In genomic region chr13:93721483-93721882, GRCh38 we compare ENCODE assay signal across 17 cellular contexts.
"Had no signal": no experiment of that assay in that cellular context is flagged by ENCODE, and none has a peak within 500 bp of the region (broad histone marks: within the 10 kb centered on the region; RNA-seq: fewer than 3 reads in every experiment).

No MANE protein-coding gene starts in this region.

- H3K27ac ChIP-seq: foreskin keratinocyte, hepatocyte, neural progenitor cell, pancreas had no signal

- DNase-seq: dermis blood vessel endothelial cell; erythroblast; foreskin keratinocyte; left colon; left ventricle myocardium superior; mesenchymal stem cell; midbrain; nucleus accumbens; pancreas; right cardiac atrium; stimulated activated CD4-positive, alpha-beta T cell treated with anti-CD3 and anti-CD28 coated beads, Interleukin-2, amount 100 ng/mL, for 48 hours; stimulated activated naive CD4-positive, alpha-beta T cell treated with Interleukin-2 at 50 U/mL for 16 hours; trophoblast cell had no signal

- H3K4me1 ChIP-seq: foreskin keratinocyte, pancreas had no signal

- H3K36me3 ChIP-seq: neural progenitor cell, pancreas had no signal

- H3K9me3 ChIP-seq: pancreas had no signal

- H3K4me2 ChIP-seq: hepatocyte, neural progenitor cell, smooth muscle cell had no signal

- H2AFZ ChIP-seq: hepatocyte, neural progenitor cell had no signal

- H3K4me3 ChIP-seq: hepatocyte, lung, neural progenitor cell, pancreas, smooth muscle cell had no signal

- H3K9ac ChIP-seq: neural progenitor cell had no signal

- H3K27me3 ChIP-seq: foreskin keratinocyte, hepatocyte, neural progenitor cell had no signal
